ENCODE assay signal across 1 cellular context in the genomic region with DNA sequence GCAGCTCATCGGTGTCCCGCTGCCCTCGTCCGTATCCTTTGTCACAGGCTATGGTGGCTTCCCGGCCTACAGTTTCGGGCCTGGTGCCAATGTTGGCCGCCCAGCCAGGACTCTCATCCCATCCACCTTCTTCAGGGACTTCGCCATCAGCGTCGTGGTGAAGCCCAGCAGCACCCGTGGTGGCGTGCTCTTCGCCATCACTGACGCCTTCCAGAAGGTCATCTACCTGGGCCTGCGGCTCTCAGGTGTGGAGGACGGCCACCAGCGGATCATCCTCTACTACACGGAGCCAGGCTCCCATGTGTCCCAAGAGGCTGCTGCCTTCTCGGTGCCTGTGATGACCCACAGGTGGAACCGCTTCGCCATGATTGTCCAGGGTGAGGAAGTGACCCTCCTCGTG.
TF ChIP-seq lines count a peak whose summit lies in the region.

No MANE protein-coding gene starts in this region.

TF ChIP-seq in IMR-90, 13 proteins besides CTCF, POLR2A, EP300 and RAD21:
- no peak for TF ChIP-seq RCOR1 (IDR thresholded peaks at IDR 0.05; ENCODE audit: insufficient replicate concordance, low read length)
- TF ChIP-seq MAFK (IDR thresholded peaks at IDR 0.05; ENCODE audit: low read depth, low read length): no peak
- TF ChIP-seq CEBPB (IDR thresholded peaks at IDR 0.05; ENCODE audit: low read depth, low read length): no peak
- no peak for TF ChIP-seq MAZ (IDR thresholded peaks at IDR 0.05; ENCODE audit: borderline replicate concordance, low read depth, low read length)
- TF ChIP-seq CHD1 (IDR thresholded peaks at IDR 0.05; ENCODE audit: low read depth, low read length): no peak
- TF ChIP-seq, protein P1, sequence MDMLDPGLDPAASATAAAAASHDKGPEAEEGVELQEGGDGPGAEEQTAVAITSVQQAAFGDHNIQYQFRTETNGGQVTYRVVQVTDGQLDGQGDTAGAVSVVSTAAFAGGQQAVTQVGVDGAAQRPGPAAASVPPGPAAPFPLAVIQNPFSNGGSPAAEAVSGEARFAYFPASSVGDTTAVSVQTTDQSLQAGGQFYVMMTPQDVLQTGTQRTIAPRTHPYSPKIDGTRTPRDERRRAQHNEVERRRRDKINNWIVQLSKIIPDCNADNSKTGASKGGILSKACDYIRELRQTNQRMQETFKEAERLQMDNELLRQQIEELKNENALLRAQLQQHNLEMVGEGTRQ (IDR thresholded peaks at IDR 0.05; ENCODE audit: low read depth, low read length): no peak
- TF ChIP-seq BHLHE40 (IDR thresholded peaks at IDR 0.05; ENCODE audit: low read depth, low read length): no peak
- no peak for TF ChIP-seq RFX5 (IDR thresholded peaks at IDR 0.05; ENCODE audit: low read depth, low read length)
- TF ChIP-seq, protein P2, sequence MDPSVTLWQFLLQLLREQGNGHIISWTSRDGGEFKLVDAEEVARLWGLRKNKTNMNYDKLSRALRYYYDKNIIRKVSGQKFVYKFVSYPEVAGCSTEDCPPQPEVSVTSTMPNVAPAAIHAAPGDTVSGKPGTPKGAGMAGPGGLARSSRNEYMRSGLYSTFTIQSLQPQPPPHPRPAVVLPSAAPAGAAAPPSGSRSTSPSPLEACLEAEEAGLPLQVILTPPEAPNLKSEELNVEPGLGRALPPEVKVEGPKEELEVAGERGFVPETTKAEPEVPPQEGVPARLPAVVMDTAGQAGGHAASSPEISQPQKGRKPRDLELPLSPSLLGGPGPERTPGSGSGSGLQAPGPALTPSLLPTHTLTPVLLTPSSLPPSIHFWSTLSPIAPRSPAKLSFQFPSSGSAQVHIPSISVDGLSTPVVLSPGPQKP (IDR thresholded peaks at IDR 0.05; ENCODE audit: borderline replicate concordance, low read depth, low read length): no peak
- no peak for TF ChIP-seq FOS (IDR thresholded peaks at IDR 0.05; ENCODE audit: low read depth, low read length)
- no peak for TF ChIP-seq MXI1 (IDR thresholded peaks at IDR 0.05; ENCODE audit: borderline replicate concordance, low read depth, low read length)
- TF ChIP-seq NFE2L2 (IDR thresholded peaks at IDR 0.05; ENCODE audit: low read depth, low read length): no peak
- TF ChIP-seq SMC3 (IDR thresholded peaks at IDR 0.05; ENCODE audit: low read depth, low read length): no peak
